2 cellular contexts compared by ENCODE assay signal in the genomic region with DNA sequence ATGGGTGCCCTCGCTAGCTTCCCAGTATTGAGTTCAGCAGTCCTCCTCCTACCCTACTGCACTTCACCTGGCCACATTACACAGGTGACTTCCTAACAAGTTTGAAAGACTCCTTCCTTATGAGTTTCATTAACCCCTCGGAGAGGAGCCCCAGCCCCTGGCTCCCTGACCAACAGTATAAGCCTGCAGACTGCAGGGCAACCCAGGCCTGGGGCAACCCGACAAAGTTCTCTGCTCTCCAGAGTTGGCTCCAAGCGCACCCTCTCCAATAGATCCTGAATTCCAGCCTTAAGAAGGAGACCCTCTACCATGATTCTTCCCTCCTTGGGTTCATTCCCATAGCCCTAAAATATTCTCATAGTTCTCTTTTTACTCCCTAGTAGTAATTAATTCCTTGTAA.
TF ChIP-seq lines count a peak whose summit lies in the region.

No MANE protein-coding gene starts in this region.

TF ChIP-seq in GM23338, 12 proteins besides CTCF, POLR2A, EP300 and RAD21 (continues in another document):
- TF ChIP-seq, protein P1, sequence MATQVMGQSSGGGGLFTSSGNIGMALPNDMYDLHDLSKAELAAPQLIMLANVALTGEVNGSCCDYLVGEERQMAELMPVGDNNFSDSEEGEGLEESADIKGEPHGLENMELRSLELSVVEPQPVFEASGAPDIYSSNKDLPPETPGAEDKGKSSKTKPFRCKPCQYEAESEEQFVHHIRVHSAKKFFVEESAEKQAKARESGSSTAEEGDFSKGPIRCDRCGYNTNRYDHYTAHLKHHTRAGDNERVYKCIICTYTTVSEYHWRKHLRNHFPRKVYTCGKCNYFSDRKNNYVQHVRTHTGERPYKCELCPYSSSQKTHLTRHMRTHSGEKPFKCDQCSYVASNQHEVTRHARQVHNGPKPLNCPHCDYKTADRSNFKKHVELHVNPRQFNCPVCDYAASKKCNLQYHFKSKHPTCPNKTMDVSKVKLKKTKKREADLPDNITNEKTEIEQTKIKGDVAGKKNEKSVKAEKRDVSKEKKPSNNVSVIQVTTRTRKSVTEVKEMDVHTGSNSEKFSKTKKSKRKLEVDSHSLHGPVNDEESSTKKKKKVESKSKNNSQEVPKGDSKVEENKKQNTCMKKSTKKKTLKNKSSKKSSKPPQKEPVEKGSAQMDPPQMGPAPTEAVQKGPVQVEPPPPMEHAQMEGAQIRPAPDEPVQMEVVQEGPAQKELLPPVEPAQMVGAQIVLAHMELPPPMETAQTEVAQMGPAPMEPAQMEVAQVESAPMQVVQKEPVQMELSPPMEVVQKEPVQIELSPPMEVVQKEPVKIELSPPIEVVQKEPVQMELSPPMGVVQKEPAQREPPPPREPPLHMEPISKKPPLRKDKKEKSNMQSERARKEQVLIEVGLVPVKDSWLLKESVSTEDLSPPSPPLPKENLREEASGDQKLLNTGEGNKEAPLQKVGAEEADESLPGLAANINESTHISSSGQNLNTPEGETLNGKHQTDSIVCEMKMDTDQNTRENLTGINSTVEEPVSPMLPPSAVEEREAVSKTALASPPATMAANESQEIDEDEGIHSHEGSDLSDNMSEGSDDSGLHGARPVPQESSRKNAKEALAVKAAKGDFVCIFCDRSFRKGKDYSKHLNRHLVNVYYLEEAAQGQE (IDR thresholded peaks at IDR 0.05; ENCODE audit: unreplicated experiment), result no peak
- TF ChIP-seq NANOG (IDR thresholded peaks at IDR 0.05; ENCODE audit: borderline replicate concordance) (no peak), EZH2phosphoT487 (IDR thresholded peaks at IDR 0.05; ENCODE audit: unreplicated experiment) (no peak), CREB1 (CRISPR knock-in tag; IDR thresholded peaks at IDR 0.05; ENCODE audit: low read depth) (no peak), ZNF331 (CRISPR knock-in tag; IDR thresholded peaks at IDR 0.05; ENCODE audit: low read depth) (no peak), POLR2AphosphoS5 (IDR thresholded peaks at IDR 0.05; ENCODE audit: low read depth) (no peak), JUNB (IDR thresholded peaks at IDR 0.05; ENCODE audit: unreplicated experiment) (no peak), ZNF114 (CRISPR knock-in tag; IDR thresholded peaks at IDR 0.05) (no peak)
- TF ChIP-seq, protein P2, sequence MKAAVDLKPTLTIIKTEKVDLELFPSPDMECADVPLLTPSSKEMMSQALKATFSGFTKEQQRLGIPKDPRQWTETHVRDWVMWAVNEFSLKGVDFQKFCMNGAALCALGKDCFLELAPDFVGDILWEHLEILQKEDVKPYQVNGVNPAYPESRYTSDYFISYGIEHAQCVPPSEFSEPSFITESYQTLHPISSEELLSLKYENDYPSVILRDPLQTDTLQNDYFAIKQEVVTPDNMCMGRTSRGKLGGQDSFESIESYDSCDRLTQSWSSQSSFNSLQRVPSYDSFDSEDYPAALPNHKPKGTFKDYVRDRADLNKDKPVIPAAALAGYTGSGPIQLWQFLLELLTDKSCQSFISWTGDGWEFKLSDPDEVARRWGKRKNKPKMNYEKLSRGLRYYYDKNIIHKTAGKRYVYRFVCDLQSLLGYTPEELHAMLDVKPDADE (IDR thresholded peaks at IDR 0.05), result no peak
- TF ChIP-seq, protein P3, sequence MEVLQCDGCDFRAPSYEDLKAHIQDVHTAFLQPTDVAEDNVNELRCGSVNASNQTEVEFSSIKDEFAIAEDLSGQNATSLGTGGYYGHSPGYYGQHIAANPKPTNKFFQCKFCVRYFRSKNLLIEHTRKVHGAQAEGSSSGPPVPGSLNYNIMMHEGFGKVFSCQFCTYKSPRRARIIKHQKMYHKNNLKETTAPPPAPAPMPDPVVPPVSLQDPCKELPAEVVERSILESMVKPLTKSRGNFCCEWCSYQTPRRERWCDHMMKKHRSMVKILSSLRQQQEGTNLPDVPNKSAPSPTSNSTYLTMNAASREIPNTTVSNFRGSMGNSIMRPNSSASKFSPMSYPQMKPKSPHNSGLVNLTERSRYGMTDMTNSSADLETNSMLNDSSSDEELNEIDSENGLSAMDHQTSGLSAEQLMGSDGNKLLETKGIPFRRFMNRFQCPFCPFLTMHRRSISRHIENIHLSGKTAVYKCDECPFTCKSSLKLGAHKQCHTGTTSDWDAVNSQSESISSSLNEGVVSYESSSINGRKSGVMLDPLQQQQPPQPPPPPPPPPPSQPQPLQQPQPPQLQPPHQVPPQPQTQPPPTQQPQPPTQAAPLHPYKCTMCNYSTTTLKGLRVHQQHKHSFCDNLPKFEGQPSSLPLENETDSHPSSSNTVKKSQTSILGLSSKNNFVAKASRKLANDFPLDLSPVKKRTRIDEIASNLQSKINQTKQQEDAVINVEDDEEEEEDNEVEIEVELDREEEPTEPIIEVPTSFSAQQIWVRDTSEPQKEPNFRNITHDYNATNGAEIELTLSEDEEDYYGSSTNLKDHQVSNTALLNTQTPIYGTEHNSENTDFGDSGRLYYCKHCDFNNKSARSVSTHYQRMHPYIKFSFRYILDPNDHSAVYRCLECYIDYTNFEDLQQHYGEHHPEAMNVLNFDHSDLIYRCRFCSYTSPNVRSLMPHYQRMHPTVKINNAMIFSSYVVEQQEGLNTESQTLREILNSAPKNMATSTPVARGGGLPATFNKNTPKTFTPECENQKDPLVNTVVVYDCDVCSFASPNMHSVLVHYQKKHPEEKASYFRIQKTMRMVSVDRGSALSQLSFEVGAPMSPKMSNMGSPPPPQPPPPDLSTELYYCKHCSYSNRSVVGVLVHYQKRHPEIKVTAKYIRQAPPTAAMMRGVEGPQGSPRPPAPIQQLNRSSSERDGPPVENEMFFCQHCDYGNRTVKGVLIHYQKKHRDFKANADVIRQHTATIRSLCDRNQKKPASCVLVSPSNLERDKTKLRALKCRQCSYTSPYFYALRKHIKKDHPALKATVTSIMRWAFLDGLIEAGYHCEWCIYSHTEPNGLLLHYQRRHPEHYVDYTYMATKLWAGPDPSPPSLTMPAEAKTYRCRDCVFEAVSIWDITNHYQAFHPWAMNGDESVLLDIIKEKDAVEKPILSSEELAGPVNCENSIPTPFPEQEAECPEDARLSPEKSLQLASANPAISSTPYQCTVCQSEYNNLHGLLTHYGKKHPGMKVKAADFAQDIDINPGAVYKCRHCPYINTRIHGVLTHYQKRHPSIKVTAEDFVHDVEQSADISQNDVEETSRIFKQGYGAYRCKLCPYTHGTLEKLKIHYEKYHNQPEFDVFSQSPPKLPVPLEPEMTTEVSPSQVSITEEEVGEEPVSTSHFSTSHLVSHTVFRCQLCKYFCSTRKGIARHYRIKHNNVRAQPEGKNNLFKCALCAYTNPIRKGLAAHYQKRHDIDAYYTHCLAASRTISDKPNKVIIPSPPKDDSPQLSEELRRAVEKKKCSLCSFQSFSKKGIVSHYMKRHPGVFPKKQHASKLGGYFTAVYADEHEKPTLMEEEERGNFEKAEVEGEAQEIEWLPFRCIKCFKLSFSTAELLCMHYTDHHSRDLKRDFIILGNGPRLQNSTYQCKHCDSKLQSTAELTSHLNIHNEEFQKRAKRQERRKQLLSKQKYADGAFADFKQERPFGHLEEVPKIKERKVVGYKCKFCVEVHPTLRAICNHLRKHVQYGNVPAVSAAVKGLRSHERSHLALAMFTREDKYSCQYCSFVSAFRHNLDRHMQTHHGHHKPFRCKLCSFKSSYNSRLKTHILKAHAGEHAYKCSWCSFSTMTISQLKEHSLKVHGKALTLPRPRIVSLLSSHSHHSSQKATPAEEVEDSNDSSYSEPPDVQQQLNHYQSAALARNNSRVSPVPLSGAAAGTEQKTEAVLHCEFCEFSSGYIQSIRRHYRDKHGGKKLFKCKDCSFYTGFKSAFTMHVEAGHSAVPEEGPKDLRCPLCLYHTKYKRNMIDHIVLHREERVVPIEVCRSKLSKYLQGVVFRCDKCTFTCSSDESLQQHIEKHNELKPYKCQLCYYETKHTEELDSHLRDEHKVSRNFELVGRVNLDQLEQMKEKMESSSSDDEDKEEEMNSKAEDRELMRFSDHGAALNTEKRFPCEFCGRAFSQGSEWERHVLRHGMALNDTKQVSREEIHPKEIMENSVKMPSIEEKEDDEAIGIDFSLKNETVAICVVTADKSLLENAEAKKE (CRISPR knock-in tag; IDR thresholded peaks at IDR 0.05), result no peak

TF ChIP-seq in WTC11, 78 proteins besides CTCF, POLR2A, EP300 and RAD21 (continued from another document):
- TF ChIP-seq OVOL2 (CRISPR knock-in tag; IDR thresholded peaks at IDR 0.05; ENCODE audit: borderline replicate concordance), result no peak
- TF ChIP-seq, protein P4, sequence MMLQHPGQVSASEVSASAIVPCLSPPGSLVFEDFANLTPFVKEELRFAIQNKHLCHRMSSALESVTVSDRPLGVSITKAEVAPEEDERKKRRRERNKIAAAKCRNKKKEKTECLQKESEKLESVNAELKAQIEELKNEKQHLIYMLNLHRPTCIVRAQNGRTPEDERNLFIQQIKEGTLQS (CRISPR knock-in tag; conservative IDR thresholded peaks at IDR 0.05), result no peak
- TF ChIP-seq, protein P5, sequence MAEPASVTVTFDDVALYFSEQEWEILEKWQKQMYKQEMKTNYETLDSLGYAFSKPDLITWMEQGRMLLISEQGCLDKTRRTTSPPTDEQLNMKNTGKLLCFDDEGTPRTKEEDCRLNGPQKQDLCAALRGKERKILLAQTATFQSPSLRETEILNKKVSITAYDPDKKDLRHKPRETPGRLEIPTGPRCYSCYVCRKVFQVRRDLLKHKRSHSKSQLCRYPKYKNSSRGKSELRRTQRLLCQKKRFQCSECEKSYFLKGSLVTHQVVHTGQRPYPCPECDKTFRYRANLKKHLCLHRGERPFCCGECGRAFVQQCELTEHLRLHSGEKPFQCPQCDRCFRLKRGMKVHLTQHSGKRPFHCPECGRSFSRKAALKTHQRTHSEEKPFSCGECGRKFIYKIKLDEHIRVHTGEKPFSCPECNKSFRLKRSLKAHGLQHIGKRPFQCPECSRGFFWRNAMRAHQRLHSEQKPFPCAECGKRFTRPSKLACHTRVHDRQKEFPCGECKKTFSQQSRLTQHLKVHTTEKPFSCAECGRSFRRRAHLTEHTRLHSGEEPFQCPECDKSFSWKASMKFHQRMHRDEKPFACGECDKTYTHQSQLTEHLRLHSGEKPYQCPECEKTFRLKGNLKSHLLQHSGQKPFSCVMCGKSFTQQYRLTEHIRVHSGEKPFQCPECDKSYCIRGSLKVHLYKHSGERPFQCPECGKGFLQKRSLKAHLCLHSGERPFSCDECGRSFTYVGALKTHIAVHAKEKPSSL (CRISPR knock-in tag; conservative IDR thresholded peaks at IDR 0.05), result no peak
- TF ChIP-seq SMAD4 (CRISPR knock-in tag; IDR thresholded peaks at IDR 0.05), result no peak
- TF ChIP-seq ZNF416 (CRISPR knock-in tag; IDR thresholded peaks at IDR 0.05), result no peak
- TF ChIP-seq MXD4 (CRISPR knock-in tag; IDR thresholded peaks at IDR 0.05; ENCODE audit: borderline replicate concordance), result no peak
